In the genomic region with DNA sequence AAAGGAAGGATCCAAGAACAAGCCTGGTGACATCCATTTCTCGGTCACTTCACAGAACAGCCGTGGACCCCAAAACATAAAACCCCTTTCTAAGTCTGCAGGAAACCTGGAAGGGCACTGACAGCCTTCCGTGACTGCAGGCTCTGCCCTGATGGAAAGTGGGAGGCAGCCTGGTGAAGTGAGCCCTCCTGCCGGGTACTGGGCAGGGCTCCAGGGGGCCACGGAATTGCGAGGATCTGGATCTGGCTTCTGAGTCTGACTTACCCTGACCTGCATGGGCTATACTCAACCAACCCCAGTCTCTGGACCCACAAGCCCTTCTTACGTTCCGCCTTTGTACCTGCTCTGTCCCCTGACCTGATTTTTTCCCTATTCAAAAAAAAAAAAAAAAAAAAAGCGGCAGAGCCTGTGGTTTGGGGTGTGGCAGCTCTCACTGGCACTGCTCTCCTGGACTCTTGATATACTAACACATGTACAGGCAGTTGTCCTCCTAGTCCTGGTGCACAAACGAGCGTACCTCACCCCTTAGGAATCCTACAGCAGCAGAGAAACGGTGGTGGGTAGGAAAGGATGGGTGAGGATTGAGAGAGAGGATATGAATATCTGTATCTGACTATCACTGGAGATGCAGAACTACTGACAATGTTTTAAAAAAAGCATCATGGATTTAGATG, we compare ENCODE assay signal across 23 cellular contexts.
DNase-seq lines count a peak whose midpoint lies in the region; ATAC-seq and TF ChIP-seq lines count a peak whose summit lies in the region.
"Had no signal": no experiment of that assay in that cellular context is flagged by ENCODE, and none has a peak within 500 bp of the region (broad histone marks: within the 10 kb centered on the region; RNA-seq: fewer than 3 reads in every experiment).

No MANE protein-coding gene starts in this region.

- no peak for TF ChIP-seq POLR2A in GM18505 (IDR thresholded peaks at IDR 0.05; ENCODE audit: borderline replicate concordance, extremely low read depth, insufficient read depth, insufficient read length)

- no peak overlapping the region for H3K4me3 Mint-ChIP-seq in chondrocyte (ENCODE audit: unreplicated experiment)
- H3K4me3 Mint-ChIP-seq: activated naive CD8-positive, alpha-beta T cell treated with anti-CD3 and anti-CD28 coated beads, Interleukin-2, amount 10 ng/mL, durations not matched to agents 7 days and 5 days; effector memory CD8-positive, alpha-beta T cell; natural killer cell treated with Interleukin-12 subunit alpha and Interleukin-12 subunit beta and Interleukin-15 and Interleukin-18, amount 100 ng/mL, for 72 hours; T-helper 2 cell treated with Interferon-gamma antibody and Interleukin-4, amounts not matched to agents 5 μg/mL and 100 μg/mL, for 36 hours had no signal

- DNase-seq in COR-L47 (lab: John Stamatoyannopoulos, UW) (peak; percentile 43), HT1080 (ENCODE audit: low read depth) (peak; percentile 40), RWPE2 (ENCODE audit: low spot score) (no peak), left lung (no peak), activated gamma-delta T cell treated with Interleukin-2 at 50 U/mL for 16 hours (no peak), chondrocyte (ENCODE audit: low spot score) (no peak)
- DNase-seq: activated CD8-positive, alpha-beta memory T cell treated with anti-CD3 and anti-CD28 coated beads, Interleukin-2, amount 50 U/mL, for 4 hours; activated naive CD8-positive, alpha-beta T cell treated with anti-CD3 and anti-CD28 coated beads, Interleukin-2, amount 10 ng/mL, durations not matched to agents 7 days and 5 days; effector memory CD8-positive, alpha-beta T cell; glutamatergic neuron; midbrain; MM.1S; NCI-H446; pancreas; right lobe of liver; SK-N-SH; stimulated activated CD4-positive, alpha-beta T cell treated with anti-CD3 and anti-CD28 coated beads, Interleukin-15, amount 100 ng/mL, for 24 hours had no signal

- peaks cover 41% of the 10 kb centered on the region for H3K27me3 Mint-ChIP-seq in chondrocyte (ENCODE audit: low read depth)

- H3K27ac Mint-ChIP-seq in chondrocyte (ENCODE audit: unreplicated experiment): no peak overlapping the region
- H3K27ac Mint-ChIP-seq: activated naive CD8-positive, alpha-beta T cell treated with anti-CD3 and anti-CD28 coated beads, Interleukin-2, amount 10 ng/mL, durations not matched to agents 7 days and 5 days; activated T-helper 2 cell treated with anti-CD3 and anti-CD28 coated beads, Interferon-gamma antibody, Interleukin-2, Interleukin-4, amounts not matched to agents 10 μg/mL and 5 μg/mL and 100 μg/mL, durations not matched to agents 14 hours and 24 hours and 36 hours; effector memory CD8-positive, alpha-beta T cell; natural killer cell treated with Interleukin-12 subunit alpha and Interleukin-12 subunit beta and Interleukin-15 and Interleukin-18, amount 100 ng/mL, for 72 hours; T-helper 2 cell treated with Interferon-gamma antibody and Interleukin-4, amounts not matched to agents 5 μg/mL and 100 μg/mL, for 36 hours had no signal

- intact Hi-C loops in left lung (cut with DNase I): no loop called here

- no peak overlapping the region for H3K27ac ChIP-seq in RWPE2 (ENCODE audit: poor library complexity, severe bottlenecking)
- H3K27ac ChIP-seq in left lung: no peak overlapping the region
- H3K27ac ChIP-seq: pancreas, right lobe of liver, RWPE1, WERI-Rb-1 had no signal

- H3K9me3 Mint-ChIP-seq in chondrocyte (ENCODE audit: low read depth): no peaks in the 10 kb centered on the region
- H3K9me3 Mint-ChIP-seq: activated naive CD8-positive, alpha-beta T cell treated with anti-CD3 and anti-CD28 coated beads, Interleukin-2, amount 10 ng/mL, durations not matched to agents 7 days and 5 days; activated T-helper 2 cell treated with anti-CD3 and anti-CD28 coated beads, Interferon-gamma antibody, Interleukin-2, Interleukin-4, amounts not matched to agents 10 μg/mL and 5 μg/mL and 100 μg/mL, durations not matched to agents 14 hours and 24 hours and 36 hours; effector memory CD8-positive, alpha-beta T cell; natural killer cell treated with Interleukin-12 subunit alpha and Interleukin-12 subunit beta and Interleukin-15 and Interleukin-18, amount 100 ng/mL, for 72 hours; T-helper 2 cell treated with Interferon-gamma antibody and Interleukin-4, amounts not matched to agents 5 μg/mL and 100 μg/mL, for 36 hours had no signal

- H3K9me3 ChIP-seq in RWPE2 (ENCODE audit: severe bottlenecking): no peaks in the 10 kb centered on the region
- H3K9me3 ChIP-seq in left lung: no peaks in the 10 kb centered on the region
- H3K9me3 ChIP-seq: pancreas, right lobe of liver, SK-N-SH had no signal

- no peaks in the 10 kb centered on the region for H3K36me3 ChIP-seq in RWPE2 (ENCODE audit: low read depth)
- no peaks in the 10 kb centered on the region for H3K36me3 ChIP-seq in left lung
- H3K36me3 ChIP-seq: pancreas, right lobe of liver, WERI-Rb-1 had no signal

- peak; percentile 76 for ATAC-seq in RWPE2 (ENCODE audit: low read depth)
- ATAC-seq in left lung: peak; percentile 89
- ATAC-seq in GM18505 (IDR thresholded peaks at IDR 0.05; ENCODE audit: unreplicated experiment): no peak
- ATAC-seq: effector memory CD8-positive, alpha-beta T cell; natural killer cell treated with Interleukin-12 subunit alpha and Interleukin-12 subunit beta and Interleukin-15 and Interleukin-18, amount 100 ng/mL, for 72 hours had no signal

- H3K4me1 Mint-ChIP-seq in chondrocyte (ENCODE audit: low read depth): no peaks in the 10 kb centered on the region
- H3K4me1 Mint-ChIP-seq: activated naive CD8-positive, alpha-beta T cell treated with anti-CD3 and anti-CD28 coated beads, Interleukin-2, amount 10 ng/mL, durations not matched to agents 7 days and 5 days had no signal

- H3K4me1 ChIP-seq in RWPE2 (ENCODE audit: insufficient read depth, poor library complexity, severe bottlenecking): no peaks in the 10 kb centered on the region
- H3K4me1 ChIP-seq in left lung: no peaks in the 10 kb centered on the region
- H3K4me1 ChIP-seq: pancreas had no signal

- H3K36me3 Mint-ChIP-seq in chondrocyte (ENCODE audit: low read depth): no peaks in the 10 kb centered on the region
- H3K36me3 Mint-ChIP-seq: activated naive CD8-positive, alpha-beta T cell treated with anti-CD3 and anti-CD28 coated beads, Interleukin-2, amount 10 ng/mL, durations not matched to agents 7 days and 5 days; natural killer cell treated with Interleukin-12 subunit alpha and Interleukin-12 subunit beta and Interleukin-15 and Interleukin-18, amount 100 ng/mL, for 72 hours had no signal

- H3K27me3 ChIP-seq in RWPE2 (ENCODE audit: insufficient read depth, poor library complexity, severe bottlenecking): no peaks in the 10 kb centered on the region
- H3K27me3 ChIP-seq in left lung: no peaks in the 10 kb centered on the region
- H3K27me3 ChIP-seq: pancreas, right lobe of liver had no signal

- H3K4me3 ChIP-seq in RWPE2 (ENCODE audit: severe bottlenecking) (no peak overlapping the region), left lung (no peak overlapping the region)
- H3K4me3 ChIP-seq: pancreas, right lobe of liver had no signal

- TF ChIP-seq CTCF in RWPE2 (IDR thresholded peaks at IDR 0.05; ENCODE audit: poor library complexity, severe bottlenecking) (no peak), left lung (IDR thresholded peaks at IDR 0.05) (no peak), chondrocyte (IDR thresholded peaks at IDR 0.05) (no peak)

Comparison
In these comparisons a context has a peak if more than half of its experiments do, and no peak if none do; other contexts are left out.
1. DNase-seq: peak in COR-L47 (single experiment) and HT1080 (single experiment); none in RWPE2 (single experiment), left lung (0 of 2), activated gamma-delta T cell treated with Interleukin-2 at 50 U/mL for 16 hours (single experiment) and chondrocyte (single experiment).